In the genomic region with DNA sequence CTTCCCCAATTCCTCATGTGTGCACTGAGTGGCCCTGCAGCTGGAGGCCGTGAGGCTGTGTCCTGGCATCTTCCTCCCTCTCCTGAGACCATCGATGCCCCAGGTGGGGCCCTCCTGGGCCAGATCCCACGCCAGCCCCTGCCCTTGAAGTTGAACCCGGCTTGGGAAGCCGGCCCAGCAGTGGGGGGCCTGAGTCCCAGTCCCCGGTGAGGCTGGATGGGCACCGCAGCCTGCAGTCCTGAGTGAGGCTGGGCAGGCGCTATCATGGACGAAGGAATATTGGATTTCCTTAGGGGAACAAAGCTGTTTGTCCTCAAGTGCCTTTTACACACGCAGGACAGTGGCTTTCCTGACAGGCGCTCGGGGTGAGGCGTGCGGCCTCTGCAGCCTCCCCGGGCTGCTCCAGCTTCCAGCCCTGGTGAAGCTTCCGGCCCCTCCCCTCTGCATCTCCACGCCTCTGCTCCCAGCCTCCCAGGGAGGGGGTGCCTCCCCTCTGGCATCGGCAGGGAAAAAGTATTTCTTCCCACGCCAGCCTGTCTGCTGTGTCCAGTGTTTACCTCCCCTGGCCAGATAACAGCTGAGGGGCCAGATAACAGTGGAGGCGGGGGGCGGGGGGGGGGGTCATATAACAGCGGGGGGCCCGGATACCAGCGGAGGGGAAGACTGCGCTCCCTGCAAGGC, we compare ENCODE assay signal across 1 cellular context.
TF ChIP-seq lines count a peak whose summit lies in the region.

No MANE protein-coding gene starts in this region.

TF ChIP-seq in IMR-90, 13 proteins besides CTCF, POLR2A, EP300 and RAD21 (continued from another document):
- TF ChIP-seq, protein P1, sequence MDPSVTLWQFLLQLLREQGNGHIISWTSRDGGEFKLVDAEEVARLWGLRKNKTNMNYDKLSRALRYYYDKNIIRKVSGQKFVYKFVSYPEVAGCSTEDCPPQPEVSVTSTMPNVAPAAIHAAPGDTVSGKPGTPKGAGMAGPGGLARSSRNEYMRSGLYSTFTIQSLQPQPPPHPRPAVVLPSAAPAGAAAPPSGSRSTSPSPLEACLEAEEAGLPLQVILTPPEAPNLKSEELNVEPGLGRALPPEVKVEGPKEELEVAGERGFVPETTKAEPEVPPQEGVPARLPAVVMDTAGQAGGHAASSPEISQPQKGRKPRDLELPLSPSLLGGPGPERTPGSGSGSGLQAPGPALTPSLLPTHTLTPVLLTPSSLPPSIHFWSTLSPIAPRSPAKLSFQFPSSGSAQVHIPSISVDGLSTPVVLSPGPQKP (IDR thresholded peaks at IDR 0.05; ENCODE audit: borderline replicate concordance, low read depth, low read length), result no peak
- TF ChIP-seq MXI1 (IDR thresholded peaks at IDR 0.05; ENCODE audit: borderline replicate concordance, low read depth, low read length), result peak; percentile 76
- peak; percentile 40; the same call in 1 of the 2 replicates for TF ChIP-seq BHLHE40 (IDR thresholded peaks at IDR 0.05; ENCODE audit: low read depth, low read length)
- TF ChIP-seq CEBPB (IDR thresholded peaks at IDR 0.05; ENCODE audit: low read depth, low read length), result no peak
- TF ChIP-seq RCOR1 (IDR thresholded peaks at IDR 0.05; ENCODE audit: insufficient replicate concordance, low read length), result no peak
- no peak for TF ChIP-seq NFE2L2 (IDR thresholded peaks at IDR 0.05; ENCODE audit: low read depth, low read length)
- TF ChIP-seq MAFK (IDR thresholded peaks at IDR 0.05; ENCODE audit: low read depth, low read length), result no peak
- TF ChIP-seq FOS (IDR thresholded peaks at IDR 0.05; ENCODE audit: low read depth, low read length), result no peak
- TF ChIP-seq RFX5 (IDR thresholded peaks at IDR 0.05; ENCODE audit: low read depth, low read length), result no peak
- no peak for TF ChIP-seq SMC3 (IDR thresholded peaks at IDR 0.05; ENCODE audit: low read depth, low read length)
